9 cellular contexts compared by ENCODE assay signal in genomic region chr12:121798807-121799174, GRCh38. TPM values are rescaled to one million over a fixed set of nuclear protein-coding genes. Genes with fewer than 3 reads are reported as not detected.
DNase-seq lines count a peak whose midpoint lies in the region; ATAC-seq, FAIRE-seq and TF ChIP-seq lines count a peak whose summit lies in the region.
"Had no signal": no experiment of that assay in that cellular context is flagged by ENCODE, and none has a peak within 500 bp of the region (broad histone marks: within the 10 kb centered on the region; RNA-seq: fewer than 3 reads in every experiment).

No MANE protein-coding gene starts in this region.

- peaks cover 53% of the 10 kb centered on the region for H3K4me1 ChIP-seq in BLaER1
- H3K4me1 ChIP-seq in NT2/D1 (ENCODE audit: insufficient read depth, insufficient read length), result peaks cover 25% of the 10 kb centered on the region
- H3K4me1 ChIP-seq in H1 (replicated peaks in 1 of 4; ENCODE audit: control insufficient read depth in 3 of 4, insufficient read depth in 4 of 4, low read length in 3 of 4), result peaks cover 11 to 33% (median 19%) of the 10 kb centered on the region in 4 experiments
- H3K4me1 ChIP-seq in neuronal stem cell (ENCODE audit: control insufficient read depth in 2 of 2, insufficient read depth in 1 of 2, low read depth in 1 of 2, low read length in 2 of 2), result peaks cover 27 to 28% of the 10 kb centered on the region in 2 donors

- H3K27me3 ChIP-seq in BLaER1 (no peaks in the 10 kb centered on the region), NT2/D1 (ENCODE audit: insufficient read depth, insufficient read length) (no peaks in the 10 kb centered on the region), H1 (replicated peaks in 1 of 4; ENCODE audit: control insufficient read depth in 3 of 4, extremely low read depth in 1 of 4, insufficient read depth in 3 of 4, low read length in 3 of 4) (no peaks in the 10 kb centered on the region), neuronal stem cell (ENCODE audit: control insufficient read depth in 3 of 3, insufficient read depth in 3 of 3, low read depth in 1 of 3, low read length in 3 of 3) (peaks cover 0 to 3% (median 0%) of the 10 kb centered on the region in 3 experiments)

- H2AFZ ChIP-seq in H1 (ENCODE audit: low read length), result no peak overlapping the region
- no peak overlapping the region for H2AFZ ChIP-seq in neuronal stem cell (ENCODE audit: low read length)

- WGBS in H1 (ENCODE audit: extremely low coverage in 1 of 2, insufficient coverage in 1 of 2, insufficient read length in 1 of 2, insufficient replicate concordance in 2 of 2, low coverage in 1 of 2, low lambda C conversion rate in 2 of 2, missing lambda C conversion rate in 1 of 2), 2 experiments, result 91% methylated on average over 10 of the region's 10 CpGs; no CpG with 5 or more reads in 1 of the 2 experiments
- WGBS in neuronal stem cell (ENCODE audit: extremely low coverage in 2 of 2, insufficient read length in 2 of 2, insufficient replicate concordance in 1 of 2), 2 donors, result no CpG with 5 or more reads among the region's 10 CpGs

- peaks cover 30% of the 10 kb centered on the region for H3K36me3 ChIP-seq in BLaER1
- peaks cover 47% of the 10 kb centered on the region for H3K36me3 ChIP-seq in NT2/D1 (ENCODE audit: insufficient read depth, insufficient read length, low read length)
- peaks cover 0 to 16% (median 3%) of the 10 kb centered on the region in 4 experiments; a peak in 4 of 8 replicates for H3K36me3 ChIP-seq in H1 (ENCODE audit: control insufficient read depth in 2 of 4, insufficient read depth in 4 of 4, low read length in 3 of 4)
- H3K36me3 ChIP-seq in neuronal stem cell (replicated peaks in 1 of 2; ENCODE audit: control insufficient read depth in 2 of 2, insufficient read depth in 2 of 2, low read length in 2 of 2), result peaks cover 19 to 51% of the 10 kb centered on the region in 2 donors

- no peak for TF ChIP-seq EP300 in H1 (IDR thresholded peaks at IDR 0.05; ENCODE audit: borderline replicate concordance in 1 of 2, low read depth in 2 of 2, low read length in 2 of 2)

- H3K56ac ChIP-seq in H1 (replicated peaks; ENCODE audit: insufficient read length, low read depth, low read length), result no peak overlapping the region

- CTCF ChIA-PET in H1 (lab: Charles Lee; ENCODE audit: partially characterized antibody), result interaction anchor here (0.7 to 18.2 kb wide), 8 partner anchors 9 to 1750 kb away, joined by 3 to 363 read pairs (median 112); partner anchors contain the start of genes PSMD9 and SETD1B

- DNase-seq in NT2/D1 (ENCODE audit: low read depth, low spot score) (no peak), H1 (ENCODE audit: low read depth in 1 of 2, low spot score in 2 of 2) (no peak), neuronal stem cell (ENCODE audit: low spot score) (no peak), NCI-H1048 (lab: John Stamatoyannopoulos, UW) (no peak), NCI-H2171 (lab: John Stamatoyannopoulos, UW) (no peak), ureter (ENCODE audit: low spot score) (no peak)

- H3K4ac ChIP-seq in H1 (replicated peaks; ENCODE audit: insufficient read length, low read depth, low read length) (no peak overlapping the region), neuronal stem cell (ENCODE audit: low read length) (no peak overlapping the region)

- peaks cover 0 to 38% of the 10 kb centered on the region in 2 experiments; a peak in 2 of 4 replicates for H3K79me2 ChIP-seq in H1 (ENCODE audit: control insufficient read depth in 1 of 2, insufficient read depth in 2 of 2, low read length in 2 of 2)

- H3K4me3 ChIP-seq in BLaER1 (peak overlapping the region; percentile 96), NT2/D1 (ENCODE audit: insufficient read length, low read depth) (peak overlapping the region; percentile 39), H1 (ENCODE audit: extremely low read depth in 1 of 4, insufficient read depth in 2 of 4, low read depth in 3 of 4, low read length in 4 of 4) (peak overlapping the region in 3 of 4 experiments; percentile 29 to 47 (median 43); a peak in 4 of 8 replicates), neuronal stem cell (ENCODE audit: low read length in 2 of 2) (peak overlapping the region in 1 of 2 donors; percentile 56)

- peaks cover 50% of the 10 kb centered on the region for H4K20me1 ChIP-seq in BLaER1
- peaks cover 6 to 13% of the 10 kb centered on the region in 2 experiments for H4K20me1 ChIP-seq in H1 (replicated peaks in 1 of 2; ENCODE audit: control insufficient read depth in 1 of 2, insufficient read depth in 2 of 2, low read length in 2 of 2)

- peak overlapping the region; percentile 93 for H3K4me2 ChIP-seq in BLaER1
- peak overlapping the region; percentile 66 to 92; a peak in 3 of 4 replicates for H3K4me2 ChIP-seq in H1 (ENCODE audit: insufficient read depth in 1 of 2, low read depth in 2 of 2, low read length in 2 of 2)
- H3K4me2 ChIP-seq in neuronal stem cell (ENCODE audit: insufficient read depth, low read length, poor library complexity, severe bottlenecking), result peak overlapping the region; percentile 71

- H2BK12ac ChIP-seq in H1 (ENCODE audit: low read depth, low read length) (peak overlapping the region; percentile 10; the same call in 1 of the 2 replicates), neuronal stem cell (ENCODE audit: low read length) (no peak overlapping the region)

- H4K5ac ChIP-seq in H1 (ENCODE audit: insufficient read length, low read depth, low read length), result no peak overlapping the region

- no peak for FAIRE-seq in H1 (lab: Jason Lieb, UNC)

- no peak overlapping the region for H3K23ac ChIP-seq in H1 (ENCODE audit: insufficient read length)
- H3K23ac ChIP-seq in neuronal stem cell (ENCODE audit: low read depth, low read length, poor library complexity), result no peak overlapping the region

- no peak for TF ChIP-seq RAD21 in H1 (IDR thresholded peaks at IDR 0.05 in 1 of 2, conservative IDR thresholded peaks at IDR 0.05 in 1 of 2; ENCODE audit: low read depth in 2 of 2, low read length in 2 of 2)

- H3K18ac ChIP-seq in H1 (ENCODE audit: extremely low read depth, low read length) (peak overlapping the region; percentile 89; the same call in 1 of the 2 replicates), neuronal stem cell (ENCODE audit: low read length) (no peak overlapping the region)

- POLR2A ChIA-PET in H1 (lab: Charles Lee; ENCODE audit: partially characterized antibody), result interaction anchor here (1.2 to 34.9 kb wide), 12 partner anchors 1 to 257 kb away, joined by 3 to 958 read pairs (median 4); partner anchors contain the start of genes PSMD9, RHOF and SETD1B

- no peak overlapping the region for H2BK20ac ChIP-seq in H1 (ENCODE audit: low read length)

- H3K9me3 ChIP-seq in BLaER1 (no peaks in the 10 kb centered on the region), NT2/D1 (ENCODE audit: insufficient read depth, low read length) (no peaks in the 10 kb centered on the region), H1 (ENCODE audit: insufficient read depth in 2 of 2, low read depth in 1 of 2, low read length in 1 of 2) (no peaks in the 10 kb centered on the region), neuronal stem cell (replicated peaks in 1 of 2; ENCODE audit: control insufficient read depth in 2 of 2, insufficient read depth in 1 of 2, low read depth in 1 of 2, low read length in 2 of 2) (no peaks in the 10 kb centered on the region)

- H3K14ac ChIP-seq in H1 (ENCODE audit: insufficient read length), result no peak overlapping the region
- no peak overlapping the region for H3K14ac ChIP-seq in neuronal stem cell (ENCODE audit: low read length)

- H2AK5ac ChIP-seq in H1 (ENCODE audit: low read depth, low read length) (no peak overlapping the region; the same call in 1 of the 2 replicates), neuronal stem cell (ENCODE audit: low read depth, low read length) (no peak overlapping the region)

- TF ChIP-seq CTCF in H1 (IDR thresholded peaks at IDR 0.05; ENCODE audit: control extremely low read depth in 1 of 3, insufficient read depth in 1 of 3, low read depth in 1 of 3, low read length in 3 of 3), result no peak

- no peak overlapping the region for H2BK120ac ChIP-seq in H1 (replicated peaks; ENCODE audit: low read depth, low read length)
- no peak overlapping the region for H2BK120ac ChIP-seq in neuronal stem cell (ENCODE audit: low read depth, low read length)

- H3K9ac ChIP-seq in BLaER1 (peak overlapping the region; percentile 66), NT2/D1 (ENCODE audit: insufficient read length, low read depth) (peak overlapping the region; percentile 78), H1 (replicated peaks in 1 of 4; ENCODE audit: extremely low read depth in 1 of 4, low read depth in 3 of 4, low read length in 3 of 4) (no peak overlapping the region), neuronal stem cell (ENCODE audit: low read depth, low read length, poor library complexity) (no peak overlapping the region)

- peaks cover 24% of the 10 kb centered on the region; the same call in 1 of the 2 replicates for H3K23me2 ChIP-seq in H1 (ENCODE audit: low read depth, low read length)

- no peak for TF ChIP-seq POLR2A in H1 (IDR thresholded peaks at IDR 0.05; ENCODE audit: control extremely low read depth in 1 of 2, low read depth in 2 of 2, low read length in 2 of 2)

- 0 out of 2 replicates have a peak, but pooled peaks cover 6% of the 10 kb centered on the region for H3K79me1 ChIP-seq in H1 (ENCODE audit: low read depth, low read length)
- H3K79me1 ChIP-seq in neuronal stem cell (ENCODE audit: low read depth, low read length), result peaks cover 14% of the 10 kb centered on the region

- no peak for ATAC-seq in HG03354 (IDR thresholded peaks at IDR 0.05; ENCODE audit: poor library complexity, severe bottlenecking, unreplicated experiment)

- no peak overlapping the region for H4K91ac ChIP-seq in H1 (replicated peaks; ENCODE audit: insufficient read length, low read length)
- H4K91ac ChIP-seq in neuronal stem cell (ENCODE audit: low read depth, low read length, poor library complexity), result no peak overlapping the region

- peak overlapping the region; percentile 79 for H3K27ac ChIP-seq in BLaER1
- H3K27ac ChIP-seq in H1 (ENCODE audit: low read depth, low read length), result no peak overlapping the region
- H3K27ac ChIP-seq in neuronal stem cell (replicated peaks; ENCODE audit: low read length), result no peak overlapping the region

- H2BK15ac ChIP-seq in H1 (ENCODE audit: low read length), result no peak overlapping the region; the same call in 1 of the 2 replicates
- no peak overlapping the region for H2BK15ac ChIP-seq in neuronal stem cell (ENCODE audit: low read length)

- H4K8ac ChIP-seq in H1 (ENCODE audit: extremely low read depth, insufficient read depth, low read length), result no peak overlapping the region
- no peak overlapping the region for H4K8ac ChIP-seq in neuronal stem cell (ENCODE audit: low read depth, low read length)

- H2BK5ac ChIP-seq in H1 (ENCODE audit: low read depth, low read length) (peak overlapping the region; percentile 12; the same call in 1 of the 2 replicates), neuronal stem cell (ENCODE audit: low read length) (no peak overlapping the region)

RNA-seq across cellular contexts. Expression of gene SETD1B, which starts 5.0 kb away (rescaled TPM):
- total RNA-seq in H1 (2021; fragmentation: NEBNext Ultra II Directional; extraction: Animal tissue kit (Norgen Biotek cat#: 25700)), result 17.7 and 17.8 TPM in 2 replicates
- 1.3 and 2.3 TPM in 2 replicates for polyA plus RNA-seq in H1 (2011; rRNA removed)
- 1.2 TPM for polyA plus RNA-seq in H1 (2011; cell fraction: cytosol; rRNA removed)
- 4.1 TPM for polyA plus RNA-seq in H1 (2011; cell fraction: nucleus; rRNA removed)
- 6.5 to 10.1 TPM (median 8.7 TPM) in 4 replicates for polyA plus RNA-seq in H1 (2012, experiment 1 of 2)
- polyA plus RNA-seq in H1 (2012, experiment 2 of 2), result 4.9 TPM
- polyA plus RNA-seq in H1 (2013, experiment 1 of 2), result 6.6 TPM
- polyA plus RNA-seq in H1 (2013, experiment 2 of 2), result 5.8 TPM
- polyA minus RNA-seq in H1 (2011; rRNA and poly(A)+ RNA removed), result 1.5 and 2.3 TPM in 2 replicates
- polyA minus RNA-seq in H1 (2011; cell fraction: cytosol; rRNA and poly(A)+ RNA removed), result 5.3 TPM
- polyA minus RNA-seq in H1 (2011; cell fraction: nucleus; rRNA and poly(A)+ RNA removed), result 4.7 TPM
- 6.1 TPM for polyA plus RNA-seq in neuronal stem cell (2013, experiment 1 of 2)
- polyA plus RNA-seq in neuronal stem cell (2013, experiment 2 of 2), result 6.2 TPM
- total RNA-seq in ureter, result 39.8 TPM

RNA-seq across cellular contexts. Expression of gene RHOF, which starts 5.3 kb away (rescaled TPM):
- 31.0 and 31.9 TPM in 2 replicates for total RNA-seq in H1 (2021; fragmentation: NEBNext Ultra II Directional; extraction: Animal tissue kit (Norgen Biotek cat#: 25700))
- polyA plus RNA-seq in H1 (2011; rRNA removed), result 23.8 and 33.2 TPM in 2 replicates
- 24.2 TPM for polyA plus RNA-seq in H1 (2011; cell fraction: cytosol; rRNA removed)
- polyA plus RNA-seq in H1 (2011; cell fraction: nucleus; rRNA removed), result 46.5 TPM
- 13.3 to 22.8 TPM (median 17.1 TPM) in 4 replicates for polyA plus RNA-seq in H1 (2012, experiment 1 of 2)
- 10.2 TPM for polyA plus RNA-seq in H1 (2012, experiment 2 of 2)
- polyA plus RNA-seq in H1 (2013, experiment 1 of 2), result 16.3 TPM
- polyA plus RNA-seq in H1 (2013, experiment 2 of 2), result 14.9 TPM
- polyA minus RNA-seq in H1 (2011; rRNA and poly(A)+ RNA removed), result 15.0 and 16.7 TPM in 2 replicates
- polyA minus RNA-seq in H1 (2011; cell fraction: cytosol; rRNA and poly(A)+ RNA removed), result 27.1 TPM
- 45.4 TPM for polyA minus RNA-seq in H1 (2011; cell fraction: nucleus; rRNA and poly(A)+ RNA removed)
- polyA plus RNA-seq in neuronal stem cell (2013, experiment 1 of 2), result 16.5 TPM
- polyA plus RNA-seq in neuronal stem cell (2013, experiment 2 of 2), result 15.5 TPM
- total RNA-seq in ureter, result 20.5 TPM

RNA-seq across cellular contexts. Expression of gene HPD, which starts 59.9 kb away (rescaled TPM):
- total RNA-seq in H1 (2021; fragmentation: NEBNext Ultra II Directional; extraction: Animal tissue kit (Norgen Biotek cat#: 25700)), result 0.38 and 0.56 TPM in 2 replicates
- polyA plus RNA-seq in H1 (2011; rRNA removed), result 0.28 and 0.48 TPM in 2 replicates
- 0.47 TPM for polyA plus RNA-seq in H1 (2011; cell fraction: cytosol; rRNA removed)
- polyA plus RNA-seq in H1 (2011; cell fraction: nucleus; rRNA removed), result 0.20 TPM
- polyA plus RNA-seq in H1 (2012, experiment 1 of 2), result 0.29 to 1.0 TPM (median 0.42 TPM) in 4 replicates
- polyA plus RNA-seq in H1 (2012, experiment 2 of 2), result 0.56 TPM
- polyA plus RNA-seq in H1 (2013, experiment 1 of 2), result 0.55 TPM
- polyA plus RNA-seq in H1 (2013, experiment 2 of 2), result 0.42 TPM
- polyA minus RNA-seq in H1 (2011; rRNA and poly(A)+ RNA removed), result 0.09 and 0.24 TPM in 2 replicates
- not detected for polyA minus RNA-seq in H1 (2011; cell fraction: cytosol; rRNA and poly(A)+ RNA removed)
- polyA minus RNA-seq in H1 (2011; cell fraction: nucleus; rRNA and poly(A)+ RNA removed), result not detected
- polyA plus RNA-seq in neuronal stem cell (2013, experiment 1 of 2), result 0.13 TPM
- polyA plus RNA-seq in neuronal stem cell (2013, experiment 2 of 2), result 0.18 TPM
- total RNA-seq in ureter, result 3.1 TPM
- total RNA-seq: T-helper 1 cell treated with Interleukin-12 subunit alpha and Interleukin-12 subunit beta and Interleukin-4 antibody, amounts not matched to agents 30 ng/mL and 1 ng/mL, for 36 hours had no signal

Comparison
In these comparisons a context has a peak if more than half of its experiments do, and no peak if none do; other contexts are left out.
1. H3K9ac ChIP-seq: peak in BLaER1 (single experiment) and NT2/D1 (single experiment); none in H1 (0 of 4) and neuronal stem cell (single experiment).
2. Peak in every context shown above with its lines, with median percentiles within 50 percentile points of each other: H3K4me2 ChIP-seq.